In genomic region chr11:124886978-124887666, GRCh38 we compare ENCODE assay signal across 26 cellular contexts. TPM values are rescaled to one million over a fixed set of nuclear protein-coding genes. Genes with fewer than 3 reads are reported as not detected.
"Had no signal": no experiment of that assay in that cellular context is flagged by ENCODE, and none has a peak within 500 bp of the region (broad histone marks: within the 10 kb centered on the region; RNA-seq: fewer than 3 reads in every experiment).

No MANE protein-coding gene starts in this region.

- H3K4me3 ChIP-seq: adrenal gland, colonic mucosa, heart right ventricle, lower lobe of right lung had no signal

- H3K36me3 Mint-ChIP-seq: activated naive CD4-positive, alpha-beta T cell treated with anti-CD3 and anti-CD28 coated beads, Interleukin-2, amount 50 U/mL, for 72 hours; naive B cell had no signal

- H3K4me3 Mint-ChIP-seq: activated B cell treated with CpG ODN at 0.5 μM for 24 hours; activated CD4-positive, alpha-beta T cell treated with anti-CD3 and anti-CD28 coated beads for 36 hours; activated T-helper 1 cell treated with anti-CD3 and anti-CD28 coated beads, Interleukin-12 subunit alpha, Interleukin-12 subunit beta, Interleukin-2, Interleukin-4 antibody, amounts not matched to agents 30 ng/mL and 10 ng/mL and 1 ng/mL, durations not matched to agents 14 hours and 24 hours and 36 hours; central memory CD8-positive, alpha-beta T cell; naive B cell; T-helper 1 cell treated with Interleukin-12 subunit alpha and Interleukin-12 subunit beta and Interleukin-4 antibody, amounts not matched to agents 30 μg/mL and 1 μg/mL, for 36 hours had no signal

- ATAC-seq: activated CD4-positive, alpha-beta T cell treated with anti-CD3 and anti-CD28 coated beads for 36 hours; activated naive CD4-positive, alpha-beta T cell treated with anti-CD3 and anti-CD28 coated beads, Interleukin-2, amount 50 U/mL, for 72 hours; heart right ventricle; left colon; lower lobe of right lung had no signal

- H3K4me1 Mint-ChIP-seq: activated B cell treated with CpG ODN at 0.5 μM for 24 hours; activated CD4-positive, alpha-beta T cell treated with anti-CD3 and anti-CD28 coated beads for 36 hours; central memory CD8-positive, alpha-beta T cell had no signal

- H3K4me1 ChIP-seq: colonic mucosa had no signal

- DNase-seq: activated B cell treated with CpG ODN at 0.5 μM for 24 hours; activated CD4-positive, alpha-beta T cell treated with anti-CD3 and anti-CD28 coated beads for 36 hours; activated CD4-positive, alpha-beta T cell treated with anti-CD3 and anti-CD28 coated beads, Interleukin-2, amount 50 U/mL, for 4 hours; colonic mucosa; foreskin fibroblast; heart right ventricle; left colon; lower lobe of right lung; mesendoderm; naive B cell; nucleus accumbens; stimulated activated CD4-positive, alpha-beta T cell treated with anti-CD3 and anti-CD28 coated beads, Interleukin-4, amount 100 ng/mL, for 1 hour; stimulated activated naive CD4-positive, alpha-beta T cell had no signal

- H3K36me3 ChIP-seq: adrenal gland, colonic mucosa had no signal

- H3K9me3 ChIP-seq: adrenal gland, colonic mucosa, heart right ventricle, lower lobe of right lung had no signal

- H3K27me3 ChIP-seq: adrenal gland, colonic mucosa had no signal

- H3K27ac ChIP-seq: adrenal gland, colonic mucosa, lower lobe of right lung had no signal

- H3K27ac Mint-ChIP-seq: activated B cell treated with CpG ODN at 0.5 μM for 24 hours; activated CD4-positive, alpha-beta T cell treated with anti-CD3 and anti-CD28 coated beads for 36 hours; activated naive CD4-positive, alpha-beta T cell treated with anti-CD3 and anti-CD28 coated beads, Interleukin-2, amount 50 U/mL, for 72 hours; activated T-helper 1 cell treated with anti-CD3 and anti-CD28 coated beads, Interleukin-12 subunit alpha, Interleukin-12 subunit beta, Interleukin-2, Interleukin-4 antibody, amounts not matched to agents 30 ng/mL and 10 ng/mL and 1 ng/mL, durations not matched to agents 14 hours and 24 hours and 36 hours; naive B cell; T-helper 1 cell treated with Interleukin-12 subunit alpha and Interleukin-12 subunit beta and Interleukin-4 antibody, amounts not matched to agents 30 μg/mL and 1 μg/mL, for 36 hours had no signal

- H3K9me3 Mint-ChIP-seq: activated B cell treated with CpG ODN at 0.5 μM for 24 hours; activated naive CD4-positive, alpha-beta T cell treated with anti-CD3 and anti-CD28 coated beads, Interleukin-2, amount 50 U/mL, for 72 hours; activated T-helper 1 cell treated with anti-CD3 and anti-CD28 coated beads, Interleukin-12 subunit alpha, Interleukin-12 subunit beta, Interleukin-2, Interleukin-4 antibody, amounts not matched to agents 30 ng/mL and 10 ng/mL and 1 ng/mL, durations not matched to agents 14 hours and 24 hours and 36 hours; central memory CD8-positive, alpha-beta T cell; T-helper 1 cell treated with Interleukin-12 subunit alpha and Interleukin-12 subunit beta and Interleukin-4 antibody, amounts not matched to agents 30 μg/mL and 1 μg/mL, for 36 hours had no signal

RNA-seq across cellular contexts. Expression of gene ROBO4, which starts 10.5 kb away (rescaled TPM):
- total RNA-seq: activated B cell treated with CpG ODN at 0.5 μM for 24 hours; activated CD4-positive, alpha-beta T cell treated with anti-CD3 and anti-CD28 coated beads for 36 hours; activated naive CD4-positive, alpha-beta T cell treated with anti-CD3 and anti-CD28 coated beads, Interleukin-2, amount 50 U/mL, for 72 hours; activated T-helper 1 cell treated with anti-CD3 and anti-CD28 coated beads, Interleukin-12 subunit alpha, Interleukin-12 subunit beta, Interleukin-2, Interleukin-4 antibody, amounts not matched to agents 30 ng/mL and 10 ng/mL and 1 ng/mL, durations not matched to agents 14 hours and 24 hours and 36 hours had no signal
- polyA plus RNA-seq: neural cell had no signal

RNA-seq across cellular contexts. Expression of gene HEPN1, which starts 31.9 kb away (rescaled TPM):
- total RNA-seq: activated B cell treated with CpG ODN at 0.5 μM for 24 hours; activated CD4-positive, alpha-beta T cell treated with anti-CD3 and anti-CD28 coated beads for 36 hours; activated naive CD4-positive, alpha-beta T cell treated with anti-CD3 and anti-CD28 coated beads, Interleukin-2, amount 50 U/mL, for 72 hours; activated T-helper 1 cell treated with anti-CD3 and anti-CD28 coated beads, Interleukin-12 subunit alpha, Interleukin-12 subunit beta, Interleukin-2, Interleukin-4 antibody, amounts not matched to agents 30 ng/mL and 10 ng/mL and 1 ng/mL, durations not matched to agents 14 hours and 24 hours and 36 hours; astrocyte; colonic mucosa; epithelial cell of proximal tubule; fibroblast of lung; heart right ventricle; left colon; lower lobe of right lung; mucosa of gallbladder; renal cortical epithelial cell; subcutaneous adipose tissue; urinary bladder had no signal
- polyA plus RNA-seq: fibroblast of lung, neural cell, urinary bladder had no signal

RNA-seq across cellular contexts. Expression of gene HEPACAM, which starts 48.7 kb away (rescaled TPM):
- total RNA-seq: activated B cell treated with CpG ODN at 0.5 μM for 24 hours; activated CD4-positive, alpha-beta T cell treated with anti-CD3 and anti-CD28 coated beads for 36 hours; activated naive CD4-positive, alpha-beta T cell treated with anti-CD3 and anti-CD28 coated beads, Interleukin-2, amount 50 U/mL, for 72 hours; activated T-helper 1 cell treated with anti-CD3 and anti-CD28 coated beads, Interleukin-12 subunit alpha, Interleukin-12 subunit beta, Interleukin-2, Interleukin-4 antibody, amounts not matched to agents 30 ng/mL and 10 ng/mL and 1 ng/mL, durations not matched to agents 14 hours and 24 hours and 36 hours; astrocyte; lower lobe of right lung; urinary bladder had no signal
- polyA plus RNA-seq: neural cell had no signal
